In the genomic region with DNA sequence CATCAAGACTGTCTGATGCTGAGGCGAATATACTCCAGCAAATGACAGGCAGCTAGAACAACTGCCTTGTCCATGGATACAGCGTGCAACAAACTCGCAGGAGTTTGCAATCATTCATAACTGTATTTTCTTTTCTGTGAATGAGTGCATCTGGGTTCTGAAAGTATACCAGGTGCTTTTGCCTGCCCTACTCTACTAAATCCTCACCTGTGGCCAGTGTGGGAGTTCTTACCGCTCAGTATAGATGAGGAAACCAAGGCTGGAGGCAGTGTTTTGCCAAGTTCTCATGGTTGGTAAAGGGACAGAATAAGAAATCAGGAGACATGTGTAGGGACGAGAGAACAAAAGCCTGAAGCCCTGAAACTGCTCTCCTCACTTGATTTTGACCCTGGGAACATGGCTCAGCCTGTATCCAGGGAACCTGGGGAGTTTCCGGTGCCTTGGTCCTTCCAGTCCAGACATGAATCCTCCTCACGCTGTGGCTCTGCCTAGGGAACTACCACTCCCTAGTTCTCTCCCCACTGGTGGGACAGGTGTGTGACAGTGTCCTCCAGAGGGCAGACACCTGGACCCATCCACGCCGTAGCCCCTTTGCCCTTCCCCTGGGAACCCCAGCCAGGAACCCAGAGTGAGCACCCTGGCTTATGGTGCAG, we compare ENCODE assay signal across 22 cellular contexts.
A peak's percentile ranks its signal among the peaks of the same experiment; 100 is the strongest.
DNase-seq lines count a peak whose midpoint lies in the region; ATAC-seq and TF ChIP-seq lines count a peak whose summit lies in the region.
"Had no signal": no experiment of that assay in that cellular context is flagged by ENCODE, and none has a peak within 500 bp of the region (broad histone marks: within the 10 kb centered on the region; RNA-seq: fewer than 3 reads in every experiment).

No MANE protein-coding gene starts in this region.

- ATAC-seq in stimulated activated naive CD8-positive, alpha-beta T cell treated with anti-CD3 and anti-CD28 coated beads, Interleukin-15, Interleukin-2, amounts not matched to agents 100 U/mL and 50 U/mL, for 24 hours = peak; percentile 19
- ATAC-seq in stimulated activated naive CD8-positive, alpha-beta T cell treated with anti-CD3 and anti-CD28 coated beads, Interleukin-15, amount 100 ng/mL, for 72 hours = no peak
- ATAC-seq in activated T-helper 17 cell treated with anti-CD3 and anti-CD28 coated beads, Interleukin-2, amount 50 U/mL, for 72 hours (replicated peaks) = peak; percentile 49
- peak; percentile 55 for ATAC-seq in foreskin keratinocyte
- ATAC-seq: PC-3 had no signal

- no peak overlapping the region for H3K4me3 Mint-ChIP-seq in stimulated activated naive CD8-positive, alpha-beta T cell treated with anti-CD3 and anti-CD28 coated beads, Interleukin-15, amount 100 ng/mL, for 72 hours
- H3K4me3 Mint-ChIP-seq in activated T-helper 17 cell treated with anti-CD3 and anti-CD28 coated beads, Interleukin-2, amount 50 U/mL, for 72 hours = no peak overlapping the region
- H3K4me3 Mint-ChIP-seq: CD4-positive, CD25-positive, alpha-beta regulatory T cell had no signal

- H3K9me3 ChIP-seq in hepatocyte (ENCODE audit: low read depth) = no peaks in the 10 kb centered on the region
- H3K9me3 ChIP-seq: HAP-1, MG63, SJSA1 had no signal

- H3K36me3 Mint-ChIP-seq in activated T-helper 17 cell treated with anti-CD3 and anti-CD28 coated beads, Interleukin-2, amount 50 U/mL, for 72 hours (ENCODE audit: low read depth) = no peaks in the 10 kb centered on the region
- H3K36me3 Mint-ChIP-seq: CD4-positive, CD25-positive, alpha-beta regulatory T cell had no signal

- WGBS in hepatocyte (ENCODE audit: low lambda C conversion rate, missing lambda C conversion rate) = 88% methylated on average over 9 of the region's 9 CpGs

- no peaks in the 10 kb centered on the region for H4K20me1 ChIP-seq in hepatocyte (ENCODE audit: insufficient read depth, poor library complexity, severe bottlenecking)

- H3K27ac Mint-ChIP-seq in stimulated activated naive CD8-positive, alpha-beta T cell treated with anti-CD3 and anti-CD28 coated beads, Interleukin-15, amount 100 ng/mL, for 72 hours = no peak overlapping the region
- no peak overlapping the region for H3K27ac Mint-ChIP-seq in activated T-helper 17 cell treated with anti-CD3 and anti-CD28 coated beads, Interleukin-2, amount 50 U/mL, for 72 hours
- H3K27ac Mint-ChIP-seq: CD4-positive, CD25-positive, alpha-beta regulatory T cell had no signal

- no peaks in the 10 kb centered on the region for H3K9me2 ChIP-seq in hepatocyte (replicated peaks; ENCODE audit: insufficient read depth)

- peaks cover 23% of the 10 kb centered on the region for H3K27me3 ChIP-seq in foreskin keratinocyte
- peaks cover 4% of the 10 kb centered on the region for H3K27me3 ChIP-seq in hepatocyte
- H3K27me3 ChIP-seq: MG63 had no signal

- peaks cover 11% of the 10 kb centered on the region for H3K4me1 Mint-ChIP-seq in stimulated activated naive CD8-positive, alpha-beta T cell treated with anti-CD3 and anti-CD28 coated beads, Interleukin-15, amount 100 ng/mL, for 72 hours
- peaks cover 11% of the 10 kb centered on the region for H3K4me1 Mint-ChIP-seq in activated T-helper 17 cell treated with anti-CD3 and anti-CD28 coated beads, Interleukin-2, amount 50 U/mL, for 72 hours
- H3K4me1 Mint-ChIP-seq: CD4-positive, CD25-positive, alpha-beta regulatory T cell had no signal

- H2AFZ ChIP-seq in hepatocyte = no peak overlapping the region

- no peaks in the 10 kb centered on the region for H3K27me3 Mint-ChIP-seq in stimulated activated naive CD8-positive, alpha-beta T cell treated with anti-CD3 and anti-CD28 coated beads, Interleukin-15, amount 100 ng/mL, for 72 hours
- peaks cover 5% of the 10 kb centered on the region for H3K27me3 Mint-ChIP-seq in activated T-helper 17 cell treated with anti-CD3 and anti-CD28 coated beads, Interleukin-2, amount 50 U/mL, for 72 hours
- H3K27me3 Mint-ChIP-seq: CD4-positive, CD25-positive, alpha-beta regulatory T cell had no signal

- TF ChIP-seq CTCF in foreskin keratinocyte (conservative IDR thresholded peaks at IDR 0.05) (no peak), hepatocyte (IDR thresholded peaks at IDR 0.05; ENCODE audit: poor library complexity) (no peak)

- H3K4me1 ChIP-seq in foreskin keratinocyte = no peaks in the 10 kb centered on the region
- peaks cover 5% of the 10 kb centered on the region for H3K4me1 ChIP-seq in hepatocyte (ENCODE audit: insufficient read depth)
- H3K4me1 ChIP-seq: HAP-1, SJSA1 had no signal

- H3K4me2 ChIP-seq in hepatocyte = no peak overlapping the region

- H3K4me3 ChIP-seq in hepatocyte = no peak overlapping the region
- H3K4me3 ChIP-seq: HAP-1, MG63, SJSA1 had no signal

- no peaks in the 10 kb centered on the region for H3K36me3 ChIP-seq in hepatocyte (replicated peaks; ENCODE audit: insufficient read depth, low read depth)
- H3K36me3 ChIP-seq: HAP-1, MG63, SJSA1 had no signal

- no peak overlapping the region for H3K27ac ChIP-seq in foreskin keratinocyte
- H3K27ac ChIP-seq in hepatocyte = no peak overlapping the region
- H3K27ac ChIP-seq: SJSA1 had no signal

- H3K79me2 ChIP-seq in hepatocyte = no peaks in the 10 kb centered on the region

- H3K9me3 Mint-ChIP-seq in stimulated activated naive CD8-positive, alpha-beta T cell treated with anti-CD3 and anti-CD28 coated beads, Interleukin-15, amount 100 ng/mL, for 72 hours = no peaks in the 10 kb centered on the region
- H3K9me3 Mint-ChIP-seq in activated T-helper 17 cell treated with anti-CD3 and anti-CD28 coated beads, Interleukin-2, amount 50 U/mL, for 72 hours = no peaks in the 10 kb centered on the region

- no peak for DNase-seq in stimulated activated naive CD8-positive, alpha-beta T cell treated with anti-CD3 and anti-CD28 coated beads, Interleukin-15, Interleukin-2, amounts not matched to agents 100 U/mL and 50 U/mL, for 24 hours
- DNase-seq in stimulated activated naive CD8-positive, alpha-beta T cell treated with anti-CD3 and anti-CD28 coated beads, Interleukin-15, amount 100 ng/mL, for 72 hours = no peak
- DNase-seq in foreskin keratinocyte (peak; percentile 24 to 47), hepatocyte (ENCODE audit: low spot score) (no peak), epidermal melanocyte (ENCODE audit: insufficient read length, low spot score) (no peak), AG08395 (ENCODE audit: low spot score) (no peak)
- DNase-seq: CD4-positive, CD25-positive, alpha-beta regulatory T cell; DMS153; IMR-90; KG1; MG63; NCI-H1105 treated with DMSO at 0.1 percent for 48 hours; NCI-H2029; NCI-H446 treated with DMSO at 0.1 percent for 48 hours; NCI-H526; NCI-H82; NK-92 treated with Interleukin-12 subunit alpha and Interleukin-12 subunit beta, amount 100 ng/mL, for 24 hours; PC-3; Right ventricle myocardium superior had no signal

Comparison
In these comparisons a context has a peak if more than half of its experiments do, and no peak if none do; other contexts are left out.
1. DNase-seq: peak in foreskin keratinocyte (2 of 2); none in stimulated activated naive CD8-positive, alpha-beta T cell treated with anti-CD3 and anti-CD28 coated beads, Interleukin-15, Interleukin-2, amounts not matched to agents 100 U/mL and 50 U/mL, for 24 hours (single experiment), stimulated activated naive CD8-positive, alpha-beta T cell treated with anti-CD3 and anti-CD28 coated beads, Interleukin-15, amount 100 ng/mL, for 72 hours (0 of 2), hepatocyte (single experiment), epidermal melanocyte (single experiment) and AG08395 (single experiment).